19 cellular contexts compared by ENCODE assay signal in genomic region chr12:94733727-94734126, GRCh38.
A peak's percentile ranks its signal among the peaks of the same experiment; 100 is the strongest.
DNase-seq lines count a peak whose midpoint lies in the region; ATAC-seq, FAIRE-seq and TF ChIP-seq lines count a peak whose summit lies in the region.
"Had no signal": no experiment of that assay in that cellular context is flagged by ENCODE, and none has a peak within 500 bp of the region (broad histone marks: within the 10 kb centered on the region; RNA-seq: fewer than 3 reads in every experiment).

No MANE protein-coding gene starts in this region.

- no peaks in the 10 kb centered on the region for H4K20me1 ChIP-seq in neural progenitor cell (ENCODE audit: low read depth)

- no peaks in the 10 kb centered on the region for H3K79me2 ChIP-seq in neural progenitor cell (ENCODE audit: low read depth)

- H3K27me3 ChIP-seq in neural progenitor cell = no peaks in the 10 kb centered on the region

- H3K9ac ChIP-seq in neural progenitor cell = no peak overlapping the region

- H3K4me2 ChIP-seq in neural progenitor cell = no peak overlapping the region
- H3K4me2 ChIP-seq: GM23338 had no signal

- peak; percentile 16 for ATAC-seq in stimulated activated effector memory CD8-positive, alpha-beta T cell treated with anti-CD3 and anti-CD28 coated beads, Interleukin-12 subunit alpha, Interleukin-12 subunit beta, amount 100 ng/mL, for 72 hours
- ATAC-seq in natural killer cell (no peak), HG03196 (IDR thresholded peaks at IDR 0.05; ENCODE audit: unreplicated experiment) (no peak)
- ATAC-seq: GM12878, GM23338, HCT116 had no signal

- FAIRE-seq in GM12891 (lab: Jason Lieb, UNC) = no peak
- FAIRE-seq: GM12878, GM18507 had no signal

- TF ChIP-seq POLR2A in GM12891 (IDR thresholded peaks at IDR 0.05; ENCODE audit: low read depth, low read length) = no peak

- TF ChIP-seq CTCF in neural progenitor cell (IDR thresholded peaks at IDR 0.05) = no peak
- no peak for TF ChIP-seq CTCF in natural killer cell (IDR thresholded peaks at IDR 0.05)

- peaks cover 26% of the 10 kb centered on the region for H3F3A ChIP-seq in neural progenitor cell (ENCODE audit: low read depth)

- no peak overlapping the region for H3K4me3 Mint-ChIP-seq in neural progenitor cell
- no peak overlapping the region for H3K4me3 Mint-ChIP-seq in stimulated activated effector memory CD8-positive, alpha-beta T cell treated with anti-CD3 and anti-CD28 coated beads, Interleukin-12 subunit alpha, Interleukin-12 subunit beta, amount 100 ng/mL, for 72 hours
- H3K4me3 Mint-ChIP-seq in natural killer cell = no peak overlapping the region
- H3K4me3 Mint-ChIP-seq: CD4-positive, alpha-beta memory T cell; GM23338; H9 had no signal

- no peak overlapping the region for H3K4me3 ChIP-seq in neural progenitor cell
- H3K4me3 ChIP-seq: GM12878, GM23338 had no signal

- H3K36me3 ChIP-seq in neural progenitor cell = no peaks in the 10 kb centered on the region

- H3K27ac Mint-ChIP-seq in neural progenitor cell (peak overlapping the region; percentile 76), natural killer cell (no peak overlapping the region)
- no peak overlapping the region for H3K27ac Mint-ChIP-seq in stimulated activated effector memory CD8-positive, alpha-beta T cell treated with anti-CD3 and anti-CD28 coated beads, Interleukin-12 subunit alpha, Interleukin-12 subunit beta, amount 100 ng/mL, for 72 hours
- H3K27ac Mint-ChIP-seq: CD4-positive, alpha-beta memory T cell; GM23338 had no signal

- H3K27me3 Mint-ChIP-seq in neural progenitor cell (ENCODE audit: insufficient read depth, low read depth) = peaks cover 8% of the 10 kb centered on the region
- peaks cover 7 to 12% of the 10 kb centered on the region in 2 donors for H3K27me3 Mint-ChIP-seq in natural killer cell (ENCODE audit: low read depth in 2 of 2)

- H3K4me1 Mint-ChIP-seq in neural progenitor cell (peaks cover 35% of the 10 kb centered on the region), natural killer cell (no peaks in the 10 kb centered on the region)
- no peaks in the 10 kb centered on the region for H3K4me1 Mint-ChIP-seq in stimulated activated effector memory CD8-positive, alpha-beta T cell treated with anti-CD3 and anti-CD28 coated beads, Interleukin-12 subunit alpha, Interleukin-12 subunit beta, amount 100 ng/mL, for 72 hours
- H3K4me1 Mint-ChIP-seq: CD4-positive, alpha-beta memory T cell had no signal

- H2AFZ ChIP-seq in neural progenitor cell (replicated peaks) = no peak overlapping the region
- H2AFZ ChIP-seq: GM23338 had no signal

- H3K9me3 Mint-ChIP-seq in neural progenitor cell (peaks cover 8% of the 10 kb centered on the region), natural killer cell (no peaks in the 10 kb centered on the region)
- no peaks in the 10 kb centered on the region for H3K9me3 Mint-ChIP-seq in stimulated activated effector memory CD8-positive, alpha-beta T cell treated with anti-CD3 and anti-CD28 coated beads, Interleukin-12 subunit alpha, Interleukin-12 subunit beta, amount 100 ng/mL, for 72 hours

- no peak overlapping the region for H3K27ac ChIP-seq in neural progenitor cell

- H3K9me3 ChIP-seq in neural progenitor cell (ENCODE audit: low read depth) = peaks cover 4% of the 10 kb centered on the region

- intact Hi-C loops in natural killer cell (cut with micrococcal nuclease) = no loop called here

- peaks cover 28% of the 10 kb centered on the region for H3K4me1 ChIP-seq in neural progenitor cell

- DNase-seq in islet precursor cell (peak; percentile 51), neural progenitor cell (ENCODE audit: low spot score) (no peak), T-helper 2 cell (no peak), natural killer cell (no peak), GM12891 (ENCODE audit: insufficient read length, low spot score) (no peak)
- no peak for DNase-seq in stimulated activated effector memory CD8-positive, alpha-beta T cell treated with anti-CD3 and anti-CD28 coated beads, Interleukin-12 subunit alpha, Interleukin-12 subunit beta, amount 100 ng/mL, for 72 hours (ENCODE audit: low spot score in 2 of 2)
- DNase-seq: C1 segment of cervical spinal cord; CD4-positive, alpha-beta memory T cell; COR-L47; DMS153; DMS79; EL; GDM1; H9 had no signal

- H3K36me3 Mint-ChIP-seq in neural progenitor cell (no peaks in the 10 kb centered on the region), natural killer cell (no peaks in the 10 kb centered on the region)
- H3K36me3 Mint-ChIP-seq in stimulated activated effector memory CD8-positive, alpha-beta T cell treated with anti-CD3 and anti-CD28 coated beads, Interleukin-12 subunit alpha, Interleukin-12 subunit beta, amount 100 ng/mL, for 72 hours = no peaks in the 10 kb centered on the region
- H3K36me3 Mint-ChIP-seq: CD4-positive, alpha-beta memory T cell had no signal

TF ChIP-seq in GM12891, 5 proteins besides CTCF, POLR2A, EP300 and RAD21:
- TF ChIP-seq PAX5 (IDR thresholded peaks at IDR 0.05; ENCODE audit: insufficient read depth, low read length, severe bottlenecking) = no peak
- no peak for TF ChIP-seq POLR2AphosphoS5 (IDR thresholded peaks at IDR 0.05; ENCODE audit: low read depth, low read length)
- no peak for TF ChIP-seq TAF1 (IDR thresholded peaks at IDR 0.05; ENCODE audit: low read depth, low read length)
- TF ChIP-seq POU2F2 (IDR thresholded peaks at IDR 0.05; ENCODE audit: low read depth, low read length) = no peak
- TF ChIP-seq SPI1 (IDR thresholded peaks at IDR 0.05; ENCODE audit: low read depth, low read length) = no peak
